Comparison of ENCODE assay signal across 8 cellular contexts in genomic region chr17:42221886-42222745, GRCh38. TPM values are rescaled to one million over a fixed set of nuclear protein-coding genes. Genes with fewer than 3 reads are reported as not detected.
A peak's percentile ranks its signal among the peaks of the same experiment; 100 is the strongest.
DNase-seq lines count a peak whose midpoint lies in the region; ATAC-seq and TF ChIP-seq lines count a peak whose summit lies in the region.

No MANE protein-coding gene starts in this region.

- H3K27ac Mint-ChIP-seq in MCF 10A (ENCODE audit: low read depth, unreplicated experiment), result no peak overlapping the region

- no peak for ATAC-seq in HG03135 (IDR thresholded peaks at IDR 0.05; ENCODE audit: unreplicated experiment)
- no peak for ATAC-seq in GM21619 (IDR thresholded peaks at IDR 0.05; ENCODE audit: unreplicated experiment)

- H3K4me3 ChIP-seq in WI38 (ENCODE audit: low read depth, low read length), result no peak overlapping the region

- no peaks in the 10 kb centered on the region for H3K27me3 Mint-ChIP-seq in MCF 10A (ENCODE audit: insufficient read depth, unreplicated experiment)

- H3K4me1 Mint-ChIP-seq in MCF 10A (ENCODE audit: insufficient read depth, unreplicated experiment), result no peaks in the 10 kb centered on the region

- CTCF ChIA-PET in MCF 10A (lab: Yijun Ruan, JAX), result interaction anchor here (0.5 to 1.3 kb wide), 9 partner anchors 13 to 259 kb away, joined by 3 to 6 read pairs (median 3); no protein-coding TSS in a partner anchor

- BruUV-seq in MCF 10A (replicated peaks; lab: Mats Ljungman, UMichigan), result no TSS peak

- DNase-seq in GM10266 (ENCODE audit: extremely low spot score) (peak; percentile 75), NCI-H1694 (lab: John Stamatoyannopoulos, UW) (peak; percentile 41), MCF 10A (ENCODE audit: unreplicated experiment) (peak; percentile 56), left kidney (ENCODE audit: low read depth, low spot score) (peak; percentile 65)
- peak; percentile 26 for DNase-seq in stimulated activated CD8-positive, alpha-beta memory T cell treated with anti-CD3 and anti-CD28 coated beads, Interleukin-15, amount 100 ng/mL, for 1 hour (ENCODE audit: low read depth)

- POLR2A ChIA-PET in MCF 10A (lab: Yijun Ruan, JAX), result interaction anchor here (0.9 to 1.1 kb wide), 2 partner anchors 12 to 103 kb away, joined by 3 read pairs; no protein-coding TSS in a partner anchor

- intact Hi-C loops in MCF 10A (cut with micrococcal nuclease), result loop anchor here (5.0 kb wide), 1 partner anchor 305 kb away; no protein-coding TSS in a partner anchor

- TF ChIP-seq CTCF in GM10266 (IDR thresholded peaks at IDR 0.05; ENCODE audit: control insufficient read depth, insufficient read depth, low read depth, missing control alignments) (peak; percentile 70), WI38 (IDR thresholded peaks at IDR 0.05; ENCODE audit: low read depth, low read length) (peak; percentile 74), MCF 10A (IDR thresholded peaks at IDR 0.05; ENCODE audit: unreplicated experiment) (peak; percentile 54)

- H3K36me3 Mint-ChIP-seq in MCF 10A (ENCODE audit: insufficient read depth, unreplicated experiment), result peaks cover 20% of the 10 kb centered on the region

- H3K4me3 Mint-ChIP-seq in MCF 10A (ENCODE audit: unreplicated experiment), result no peak overlapping the region

- H3K9me3 Mint-ChIP-seq in MCF 10A (ENCODE audit: unreplicated experiment), result no peaks in the 10 kb centered on the region

RNA-seq across cellular contexts. Expression of gene GHDC, which starts 27.8 kb away (rescaled TPM):
- 6.8 and 8.9 TPM in 2 replicates for total RNA-seq in MCF 10A (2022)

RNA-seq across cellular contexts. Expression of gene HCRT, which starts 36.9 kb away (rescaled TPM):
- total RNA-seq in MCF 10A (2022), result not detected in 2 replicates

RNA-seq across cellular contexts. Expression of gene KCNH4, which starts 41.2 kb away (rescaled TPM):
- total RNA-seq in MCF 10A (2022), result not detected in 2 replicates

RNA-seq across cellular contexts. Expression of gene STAT5B, which starts 54.1 kb away (rescaled TPM):
- total RNA-seq in MCF 10A (2022), result 29.8 and 32.6 TPM in 2 replicates
